8 cellular contexts compared by ENCODE assay signal in genomic region chr17:73471924-73472323, GRCh38.
"Had no signal": no experiment of that assay in that cellular context is flagged by ENCODE, and none has a peak within 500 bp of the region (broad histone marks: within the 10 kb centered on the region; RNA-seq: fewer than 3 reads in every experiment).

No MANE protein-coding gene starts in this region.

- FAIRE-seq: G401.6, GM12878, GM12891, GM12892, GM18507, GM19239 had no signal

- H3K4me3 ChIP-seq: GM12878 had no signal

- ATAC-seq: GM12878 had no signal

- DNase-seq: GDM1, GF-D8 had no signal
